1 cellular context compared by ENCODE assay signal in the genomic region with DNA sequence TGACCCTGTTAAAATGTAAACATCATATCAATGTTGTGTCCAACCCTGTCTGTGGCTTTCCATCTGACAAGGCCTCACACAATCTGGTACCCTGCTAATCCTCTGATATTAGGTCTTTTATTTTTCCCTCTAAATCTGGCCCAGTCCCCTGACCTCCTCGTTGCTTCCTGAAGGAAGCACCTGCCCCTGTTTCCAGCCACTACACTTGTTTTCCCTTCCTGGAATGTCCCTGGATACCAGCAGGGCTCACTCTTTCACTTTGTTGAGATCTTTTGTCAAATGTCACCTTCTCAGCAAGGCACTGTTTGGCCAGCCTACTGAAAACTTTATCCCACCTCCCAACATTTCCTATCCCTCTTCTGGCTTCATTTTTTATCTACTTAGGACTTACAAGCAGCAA.
TF ChIP-seq lines count a peak whose summit lies in the region.

No MANE protein-coding gene starts in this region.

TF ChIP-seq in endothelial cell of umbilical vein, 7 proteins besides CTCF, POLR2A, EP300 and RAD21:
- TF ChIP-seq MYC (IDR thresholded peaks at IDR 0.05; ENCODE audit: low read depth, low read length) (no peak), POLR2AphosphoS5 (IDR thresholded peaks at IDR 0.05; ENCODE audit: insufficient read depth, low read depth, low read length) (no peak)
- TF ChIP-seq, protein P1, sequence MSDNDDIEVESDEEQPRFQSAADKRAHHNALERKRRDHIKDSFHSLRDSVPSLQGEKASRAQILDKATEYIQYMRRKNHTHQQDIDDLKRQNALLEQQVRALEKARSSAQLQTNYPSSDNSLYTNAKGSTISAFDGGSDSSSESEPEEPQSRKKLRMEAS (IDR thresholded peaks at IDR 0.05; ENCODE audit: insufficient read depth, insufficient read length): no peak
TF ChIP-seq in endothelial cell of umbilical vein: peak in this region for 0.
